33 cellular contexts compared by ENCODE assay signal in genomic region chr10:112057072-112057471, GRCh38.
DNase-seq lines count a peak whose midpoint lies in the region; ATAC-seq, FAIRE-seq and TF ChIP-seq lines count a peak whose summit lies in the region.
"Had no signal": no experiment of that assay in that cellular context is flagged by ENCODE, and none has a peak within 500 bp of the region (broad histone marks: within the 10 kb centered on the region; RNA-seq: fewer than 3 reads in every experiment).

No MANE protein-coding gene starts in this region.

- H3K9ac ChIP-seq in HepG2 (ENCODE audit: insufficient read depth, low read depth, low read length) = no peak overlapping the region
- H3K9ac ChIP-seq: BLaER1; BLaER1 treated with 17β-estradiol and CSF1 and Interleukin-3, amounts not matched to agents 10 nM and 100 nM had no signal

- 50% methylated on average over 2 of the region's 2 CpGs for WGBS in HepG2 (ENCODE audit: low lambda C conversion rate)
- WGBS in right lobe of liver (ENCODE audit: insufficient coverage, low coverage, low lambda C conversion rate, missing lambda C conversion rate) = 88% methylated on average over 2 of the region's 2 CpGs
- 78 to 95% methylated on average over 2 of the region's 2 CpGs for WGBS in upper lobe of left lung, 2 donors

- H4K20me1 ChIP-seq in HepG2 (ENCODE audit: insufficient read depth, low read length) = no peaks in the 10 kb centered on the region
- H4K20me1 ChIP-seq: BLaER1; BLaER1 treated with 17β-estradiol and CSF1 and Interleukin-3, amounts not matched to agents 10 nM and 100 nM had no signal

- intact Hi-C loops in HepG2 (cut with micrococcal nuclease; ENCODE audit: unreplicated experiment) (no loop called here), right lobe of liver (cut with DNase I) (no loop called here)

- peaks cover 10% of the 10 kb centered on the region for H3K4me1 ChIP-seq in HepG2 (ENCODE audit: insufficient read depth, low read length)
- H3K4me1 ChIP-seq in right lobe of liver = no peaks in the 10 kb centered on the region
- no peaks in the 10 kb centered on the region for H3K4me1 ChIP-seq in HEK293 (ENCODE audit: control insufficient read depth, insufficient read depth, low read length)
- no peaks in the 10 kb centered on the region for H3K4me1 ChIP-seq in upper lobe of left lung
- H3K4me1 ChIP-seq: A549, BLaER1, Caco-2 had no signal

- H3K27me3 ChIP-seq in HepG2 (ENCODE audit: control insufficient read depth in 1 of 2, insufficient read depth in 2 of 2, low read length in 2 of 2) = no peaks in the 10 kb centered on the region
- no peaks in the 10 kb centered on the region for H3K27me3 ChIP-seq in right lobe of liver
- no peaks in the 10 kb centered on the region for H3K27me3 ChIP-seq in upper lobe of left lung
- H3K27me3 ChIP-seq: BE2C; BLaER1; BLaER1 treated with 17β-estradiol and CSF1 and Interleukin-3, amounts not matched to agents 10 nM and 100 nM had no signal

- no peak overlapping the region for H3K27ac ChIP-seq in HepG2 (ENCODE audit: extremely low read length, insufficient read depth, low read length)
- no peak overlapping the region for H3K27ac ChIP-seq in right lobe of liver
- no peak overlapping the region for H3K27ac ChIP-seq in HEK293 (ENCODE audit: extremely low read depth, low read depth, low read length)
- no peak overlapping the region for H3K27ac ChIP-seq in upper lobe of left lung
- H3K27ac ChIP-seq: 22Rv1; A549; BLaER1; BLaER1 treated with 17β-estradiol and CSF1 and Interleukin-3, amounts not matched to agents 10 nM and 100 nM; C4-2B had no signal

- H3K9me3 ChIP-seq in HepG2 (ENCODE audit: low read length) (no peaks in the 10 kb centered on the region), right lobe of liver (no peaks in the 10 kb centered on the region), HEK293 (ENCODE audit: control insufficient read depth, insufficient read depth, low read depth, low read length) (no peaks in the 10 kb centered on the region), upper lobe of left lung (no peaks in the 10 kb centered on the region)
- H3K9me3 ChIP-seq: A549; BE2C; BLaER1; BLaER1 treated with 17β-estradiol and CSF1 and Interleukin-3, amounts not matched to agents 10 nM and 100 nM; Caco-2 had no signal

- POLR2A ChIA-PET in HepG2 (lab: Yijun Ruan, JAX) = no interaction called here
- POLR2A ChIA-PET in HEK293 (lab: Yijun Ruan, JAX) = no interaction called here

- TF ChIP-seq EP300 in HepG2 (IDR thresholded peaks at IDR 0.05; ENCODE audit: low read depth in 2 of 2, low read length in 2 of 2) = no peak
- TF ChIP-seq EP300 in HepG2 (CRISPR knock-in tag; IDR thresholded peaks at IDR 0.05; ENCODE audit: borderline replicate concordance) = no peak
- TF ChIP-seq EP300 in upper lobe of left lung (IDR thresholded peaks at IDR 0.05) = no peak

- DNase-seq in HepG2 (ENCODE audit: low spot score) = no peak
- no peak for DNase-seq in right lobe of liver
- DNase-seq in GM12892 (ENCODE audit: insufficient read length) = no peak
- DNase-seq in upper lobe of left lung = no peak
- no peak for DNase-seq in NCI-H2227 treated with DMSO at 0.1 percent for 48 hours (lab: John Stamatoyannopoulos, UW)
- DNase-seq: 8988T; ACHN; AML-193; BE2C; C1 segment of cervical spinal cord; Caco-2; Calu3; CD4-positive, alpha-beta memory T cell; CD4-positive, alpha-beta T cell; CD4-positive, CD25-positive, alpha-beta regulatory T cell; CD8-positive, alpha-beta memory T cell; CD8-positive, alpha-beta T cell; COR-L47; DMS 273 treated with DMSO at 0.1 percent for 48 hours; DMS153; DMS53; DMS79; DMS79 treated with DMSO at 0.1 percent for 48 hours; DND-41; EL had no signal

- H3K36me3 ChIP-seq in HepG2 (replicated peaks in 1 of 2; ENCODE audit: control insufficient read depth in 1 of 2, insufficient read depth in 2 of 2, low read length in 2 of 2) (no peaks in the 10 kb centered on the region), right lobe of liver (no peaks in the 10 kb centered on the region), HEK293 (ENCODE audit: control insufficient read depth in 2 of 2, insufficient read depth in 1 of 2, low read length in 2 of 2) (no peaks in the 10 kb centered on the region), upper lobe of left lung (no peaks in the 10 kb centered on the region)
- H3K36me3 ChIP-seq: BE2C; BLaER1; BLaER1 treated with 17β-estradiol and CSF1 and Interleukin-3, amounts not matched to agents 10 nM and 100 nM had no signal

- H3K4me3 ChIP-seq in HepG2 (replicated peaks in 1 of 3; ENCODE audit: insufficient read depth in 1 of 3, low read depth in 2 of 3, low read length in 3 of 3) (no peak overlapping the region), right lobe of liver (no peak overlapping the region), HEK293 (ENCODE audit: low read depth, low read length) (no peak overlapping the region), upper lobe of left lung (no peak overlapping the region)
- H3K4me3 ChIP-seq: A549; BLaER1; BLaER1 treated with 17β-estradiol and CSF1 and Interleukin-3, amounts not matched to agents 10 nM and 100 nM had no signal

- TF ChIP-seq CTCF in HepG2 (CRISPR knock-in tag; IDR thresholded peaks at IDR 0.05) (no peak), right lobe of liver (IDR thresholded peaks at IDR 0.05) (no peak), HEK293 (tag by site-specific recombination; IDR thresholded peaks at IDR 0.05) (no peak), upper lobe of left lung (IDR thresholded peaks at IDR 0.05) (no peak)

- H2AFZ ChIP-seq in HepG2 (ENCODE audit: low read length) = no peak overlapping the region

- H3K79me2 ChIP-seq in HepG2 (ENCODE audit: insufficient read depth, low read length) = no peaks in the 10 kb centered on the region

- CTCF ChIA-PET in HepG2 (lab: Yijun Ruan, JAX; ENCODE audit: low intra/inter-chr PET ratio, low total read pairs) (no interaction called here), HEK293 (lab: Yijun Ruan, JAX) (no interaction called here)

- FAIRE-seq in HepG2 (lab: Jason Lieb, UNC) (no peak), GM12892 (lab: Jason Lieb, UNC) (peak; percentile 17)
- FAIRE-seq: A204.1, A549, D721Med had no signal

- TF ChIP-seq POLR2A in HepG2 (IDR thresholded peaks at IDR 0.05; ENCODE audit: insufficient read depth in 1 of 2, low read depth in 2 of 2, low read length in 2 of 2) (no peak), right lobe of liver (IDR thresholded peaks at IDR 0.05) (no peak), GM12892 (IDR thresholded peaks at IDR 0.05; ENCODE audit: low read depth, low read length) (no peak), upper lobe of left lung (IDR thresholded peaks at IDR 0.05) (no peak)

- no peak overlapping the region for H3K4me2 ChIP-seq in HepG2 (ENCODE audit: low read depth, low read length)
- H3K4me2 ChIP-seq: A549; BLaER1; BLaER1 treated with 17β-estradiol and CSF1 and Interleukin-3, amounts not matched to agents 10 nM and 100 nM had no signal

- ATAC-seq in HepG2 (no peak), right lobe of liver (no peak), upper lobe of left lung (ENCODE audit: low FRiP score in 2 of 2) (no peak)
- ATAC-seq: A549; CD8-positive, alpha-beta T cell had no signal

- in situ Hi-C loops in HepG2 (cut with HindIII; ENCODE audit: extremely low pct_ligation_motif_present, low pct_unique_long_range_greater_than_20kb) = no loop called here

- no peak for TF ChIP-seq RAD21 in HepG2 (CRISPR knock-in tag; IDR thresholded peaks at IDR 0.05)

- no TSS peak for BruUV-seq in HepG2 (replicated peaks; lab: Mats Ljungman, UMichigan)

TF ChIP-seq in HepG2, 621 proteins besides CTCF, POLR2A, EP300 and RAD21 (continues in another document):
- peak; percentile 75 for TF ChIP-seq CREB1 (IDR thresholded peaks at IDR 0.05)
- no peak for TF ChIP-seq CREB1 (CRISPR knock-in tag; IDR thresholded peaks at IDR 0.05)
- no peak for TF ChIP-seq IKZF5 (CRISPR knock-in tag; IDR thresholded peaks at IDR 0.05)

TF ChIP-seq in HEK293, 187 proteins besides CTCF, POLR2A, EP300 and RAD21:
- TF ChIP-seq ATF2 (tag by site-specific recombination; IDR thresholded peaks at IDR 0.05; ENCODE audit: low read depth) (peak; percentile 52; the same call in 1 of the 2 replicates), ZIC2 (tag by site-specific recombination; IDR thresholded peaks at IDR 0.05) (no peak)

Comparison
In these comparisons a context has a peak if more than half of its experiments do, and no peak if none do; other contexts are left out.
1. Of the 63 proteins assayed by ChIP-seq in both HepG2 and HEK293: peak only in HepG2: none; only in HEK293: ATF2; in both: none; in neither: 62.